ENCODE assay signal across 23 cellular contexts in the genomic region with DNA sequence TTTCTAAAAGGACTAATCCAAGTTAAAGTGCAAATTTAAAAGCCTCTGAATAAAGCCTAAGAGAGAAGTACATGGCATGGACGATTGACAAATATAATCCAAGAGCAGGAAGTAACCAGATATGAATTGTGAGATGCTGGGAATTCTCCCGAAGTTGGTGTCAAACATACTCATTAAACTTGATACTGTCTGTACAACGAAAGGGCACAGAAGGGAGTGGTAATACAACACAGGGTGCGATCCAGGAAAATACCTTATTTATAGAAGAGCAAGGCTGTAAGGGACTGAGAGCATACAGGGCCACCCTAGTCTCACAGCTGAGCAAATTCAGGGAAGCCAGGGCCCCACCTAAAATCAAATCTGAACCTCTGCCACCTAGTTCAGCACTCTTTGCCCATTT. TPM values are rescaled to one million over a fixed set of nuclear protein-coding genes. Genes with fewer than 3 reads are reported as not detected.
"Had no signal": no experiment of that assay in that cellular context is flagged by ENCODE, and none has a peak within 500 bp of the region (broad histone marks: within the 10 kb centered on the region; RNA-seq: fewer than 3 reads in every experiment).

No MANE protein-coding gene starts in this region.

- H3K36me3 ChIP-seq: esophagus squamous epithelium, heart right ventricle, neutrophil, right atrium auricular region, sigmoid colon, stomach, thoracic aorta had no signal

- H3K9me3 Mint-ChIP-seq: dendritic cell treated with granulocyte-macrophage colony-stimulating factor and Interleukin-4, amounts not matched to agents 40 ng/mL and 50 ng/mL, for 4 days; effector memory CD8-positive, alpha-beta T cell; naive thymus-derived CD8-positive, alpha-beta T cell had no signal

- ATAC-seq: effector memory CD8-positive, alpha-beta T cell; heart right ventricle; left cardiac atrium; naive thymus-derived CD8-positive, alpha-beta T cell had no signal

- H3K4me3 ChIP-seq: esophagus squamous epithelium, heart right ventricle, right atrium auricular region, sigmoid colon, skin epidermis, stomach, thoracic aorta had no signal

- H3K9me3 ChIP-seq: esophagus squamous epithelium, heart right ventricle, neutrophil, right atrium auricular region, sigmoid colon, stomach, thoracic aorta had no signal

- DNase-seq: effector memory CD8-positive, alpha-beta T cell; esophagus squamous epithelium; foreskin melanocyte; heart right ventricle; left cardiac atrium; mesendoderm; naive thymus-derived CD8-positive, alpha-beta T cell; posterior cingulate gyrus; sigmoid colon; stimulated activated CD4-positive, alpha-beta T cell treated with anti-CD3 and anti-CD28 coated beads, Interleukin-12 subunit alpha, Interleukin-12 subunit beta, amount 100 ng/mL, for 4 hours; stimulated activated naive CD4-positive, alpha-beta T cell; stomach; substantia nigra; trophoblast cell had no signal

- H3K4me3 Mint-ChIP-seq: dendritic cell treated with granulocyte-macrophage colony-stimulating factor and Interleukin-4, amounts not matched to agents 40 ng/mL and 50 ng/mL, for 4 days; effector memory CD8-positive, alpha-beta T cell; naive thymus-derived CD8-positive, alpha-beta T cell had no signal

- H3K27ac ChIP-seq: esophagus squamous epithelium, heart right ventricle, neutrophil, right atrium auricular region, sigmoid colon, skin epidermis, stomach, thoracic aorta had no signal

- H3K27me3 ChIP-seq: esophagus squamous epithelium, heart right ventricle, right atrium auricular region, sigmoid colon had no signal

- H3K27ac Mint-ChIP-seq: dendritic cell treated with granulocyte-macrophage colony-stimulating factor and Interleukin-4, amounts not matched to agents 40 ng/mL and 50 ng/mL, for 4 days; effector memory CD8-positive, alpha-beta T cell had no signal

- H3K4me1 ChIP-seq: esophagus squamous epithelium, heart right ventricle, right atrium auricular region, sigmoid colon had no signal

RNA-seq across cellular contexts. Expression of a gene that starts 47.5 kb away (rescaled TPM):
- total RNA-seq: glomerular endothelial cell; lung microvascular endothelial cell; naive thymus-derived CD8-positive, alpha-beta T cell; osteocyte had no signal
- polyA plus RNA-seq: neural cell had no signal
